ENCODE assay signal across 8 cellular contexts in genomic region chr17:78412403-78412802, GRCh38. TPM values are rescaled to one million over a fixed set of nuclear protein-coding genes. Genes with fewer than 3 reads are reported as not detected.
DNase-seq lines count a peak whose midpoint lies in the region; ATAC-seq and TF ChIP-seq lines count a peak whose summit lies in the region.

No MANE protein-coding gene starts in this region.

- H3K9me3 ChIP-seq in colonic mucosa, result no peaks in the 10 kb centered on the region
- no peaks in the 10 kb centered on the region for H3K9me3 ChIP-seq in sigmoid colon
- no peaks in the 10 kb centered on the region for H3K9me3 ChIP-seq in ovary

- no peak for TF ChIP-seq EP300 in sigmoid colon (IDR thresholded peaks at IDR 0.05)
- TF ChIP-seq EP300 in ovary (IDR thresholded peaks at IDR 0.05), result no peak

- H3K27me3 ChIP-seq in colonic mucosa, result no peaks in the 10 kb centered on the region
- H3K27me3 ChIP-seq in sigmoid colon, result no peaks in the 10 kb centered on the region
- no peaks in the 10 kb centered on the region for H3K27me3 ChIP-seq in ovary

- TF ChIP-seq POLR2A in sigmoid colon (IDR thresholded peaks at IDR 0.05), result no peak
- TF ChIP-seq POLR2A in ovary (IDR thresholded peaks at IDR 0.05), result no peak

- intact Hi-C loops in colonic mucosa (cut with DNase I) (no loop called here), sigmoid colon (cut with DNase I) (no loop called here), ovary (cut with DNase I) (no loop called here)

- H3K4me1 ChIP-seq in colonic mucosa (peaks cover 51% of the 10 kb centered on the region), sigmoid colon (peaks cover 0 to 46% (median 35%) of the 10 kb centered on the region in 4 donors), ovary (ENCODE audit: insufficient read depth) (no peaks in the 10 kb centered on the region)

- H3K9ac ChIP-seq in colonic mucosa (ENCODE audit: low read depth in 2 of 2, low read length in 2 of 2), result peak overlapping the region in 1 of 2 donors; percentile 21

- H3K27ac ChIP-seq in colonic mucosa (peak overlapping the region; percentile 90), sigmoid colon (peak overlapping the region in 3 of 4 donors; percentile 4 to 59 (median 52)), ovary (no peak overlapping the region)

- TF ChIP-seq CTCF in colonic mucosa (IDR thresholded peaks at IDR 0.05), result peak; percentile 32
- TF ChIP-seq CTCF in sigmoid colon (IDR thresholded peaks at IDR 0.05), result no peak
- no peak for TF ChIP-seq CTCF in ovary (IDR thresholded peaks at IDR 0.05)

- ATAC-seq in GM18861 (IDR thresholded peaks at IDR 0.05; ENCODE audit: unreplicated experiment) (no peak), HG03439 (IDR thresholded peaks at IDR 0.05; ENCODE audit: unreplicated experiment) (no peak)

- WGBS in sigmoid colon, 2 donors, result 89 to 90% methylated on average over 10 of the region's 10 CpGs
- 87 to 94% (median 88%) methylated on average over 10 of the region's 10 CpGs for WGBS in ovary, 3 donors

- DNase-seq in activated T-cell treated with anti-CD3 and anti-CD28 coated beads for 48 hours (ENCODE audit: low read depth) (peak; percentile 43), activated T-cell treated with anti-CD3 and anti-CD28 coated beads for 4 hours (no peak), RKO (ENCODE audit: low spot score) (peak; percentile 27), colonic mucosa (no peak), sigmoid colon (no peak), ovary (no peak)

- H3K36me3 ChIP-seq in colonic mucosa (no peaks in the 10 kb centered on the region), sigmoid colon (peaks cover 0 to 11% (median 2%) of the 10 kb centered on the region in 4 donors), ovary (no peaks in the 10 kb centered on the region)

- H3K4me3 ChIP-seq in colonic mucosa (no peak overlapping the region), sigmoid colon (no peak overlapping the region), ovary (no peak overlapping the region)

RNA-seq across cellular contexts. Expression of gene PGS1, which starts 34.0 kb away (rescaled TPM):
- total RNA-seq in colonic mucosa (10 to 100 TPM; 33.3 to 40.2 TPM), sigmoid colon (10 to 100 TPM; 20.0 to 36.3 (median 29.0) TPM), ovary (10 to 100 TPM; 27.2 to 50.2 (median 37.6) TPM)
- polyA plus RNA-seq in sigmoid colon (10 to 100 TPM in 2 of 3 donors, 1 to 10 TPM in 1; 9.9 to 36.9 (median 16.8) TPM), ovary (10 to 100 TPM; 13.5 to 28.7 TPM)

RNA-seq across cellular contexts. Expression of gene SOCS3, which starts 52.5 kb away (rescaled TPM):
- total RNA-seq in colonic mucosa (10 to 100 TPM; 19.7 to 29.4 TPM), sigmoid colon (100 to 1,000 TPM in 2 of 4 donors, 10 to 100 TPM in 2; 10.3 to 499 (median 82.9) TPM), ovary (100 to 1,000 TPM in 2 of 7 donors, 10 to 100 TPM in 5; 14.4 to 284 (median 56.5) TPM)
- polyA plus RNA-seq in sigmoid colon (10 to 100 TPM; 11.1 to 64.5 (median 28.2) TPM), ovary (10 to 100 TPM; 21.9 to 69.5 TPM)

Comparison
In these comparisons a context has a peak if more than half of its experiments do, and no peak if none do; other contexts are left out.
1. DNase-seq: peak in activated T-cell treated with anti-CD3 and anti-CD28 coated beads for 48 hours (single experiment) and RKO (single experiment); none in activated T-cell treated with anti-CD3 and anti-CD28 coated beads for 4 hours (single experiment), colonic mucosa (single experiment), sigmoid colon (single experiment) and ovary (0 of 5).
2. H3K27ac ChIP-seq: peak in colonic mucosa (single experiment) and sigmoid colon (3 of 4); none in ovary (0 of 2).